ENCODE assay signal across 8 cellular contexts in the genomic region with DNA sequence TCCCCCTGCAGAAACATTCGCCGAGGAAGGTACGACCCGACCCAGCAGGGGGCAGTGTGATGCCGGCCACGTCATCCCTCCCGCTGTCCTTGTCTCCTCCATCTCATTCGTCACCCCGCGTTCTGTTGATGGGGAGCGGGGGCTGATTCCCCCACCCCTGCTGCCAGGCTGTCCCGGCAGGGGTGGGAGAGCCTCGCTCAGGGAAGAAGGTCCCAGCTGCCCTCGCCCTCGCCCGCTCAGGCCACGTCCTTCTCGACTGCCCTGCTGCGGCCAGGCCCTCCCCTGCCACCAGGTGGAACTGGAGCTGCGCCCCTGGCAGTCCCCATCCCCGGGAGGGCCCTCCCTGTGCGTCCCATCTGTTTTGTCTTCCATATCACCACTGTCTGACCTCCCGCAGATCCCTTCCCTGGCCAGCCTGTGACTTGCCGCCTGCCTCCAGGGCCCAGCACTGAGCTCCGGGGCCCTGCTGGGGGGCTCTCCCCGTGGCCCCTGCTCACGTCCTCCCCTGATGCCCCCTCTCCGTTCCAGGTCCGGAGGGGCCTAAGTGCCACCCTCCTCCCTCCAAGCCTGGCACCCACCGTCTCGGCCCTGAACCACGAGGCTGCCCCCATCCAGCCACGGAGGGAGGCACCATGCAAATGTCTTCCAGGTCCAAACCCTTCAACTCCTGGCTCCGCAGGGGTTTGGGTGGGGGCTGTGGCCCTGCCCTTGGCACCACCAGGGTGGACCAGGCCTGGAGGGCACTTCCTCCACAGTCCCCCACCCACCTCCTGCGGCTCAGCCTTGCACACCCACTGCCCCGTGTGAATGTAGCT. TPM values are rescaled to one million over a fixed set of nuclear protein-coding genes. Genes with fewer than 3 reads are reported as not detected.
A peak's percentile ranks its signal among the peaks of the same experiment; 100 is the strongest.
DNase-seq lines count a peak whose midpoint lies in the region; ATAC-seq and TF ChIP-seq lines count a peak whose summit lies in the region.

No MANE protein-coding gene starts in this region.

- no peaks in the 10 kb centered on the region for H3K27me3 Mint-ChIP-seq in T-helper 17 cell

- peaks cover 29 to 57% (median 40%) of the 10 kb centered on the region in 4 donors for H3K4me1 ChIP-seq in upper lobe of left lung

- peak; percentile 50 for DNase-seq in GM04504 (ENCODE audit: low read depth)
- DNase-seq in NCI-H1048 (lab: John Stamatoyannopoulos, UW) = peak; percentile 53
- peak; percentile 65 to 78 (median 71) for DNase-seq in T-helper 17 cell
- peak; percentile 66 for DNase-seq in amniotic stem cell (lab: John Stamatoyannopoulos, UW)
- peak; percentile 88 for DNase-seq in left ventricle myocardium superior
- DNase-seq in pulmonary artery endothelial cell (ENCODE audit: low read depth, low spot score) = peak; percentile 24
- DNase-seq in upper lobe of left lung = peak; percentile 76 to 93

- no peaks in the 10 kb centered on the region for H3K27me3 ChIP-seq in upper lobe of left lung

- no peaks in the 10 kb centered on the region for H3K36me3 Mint-ChIP-seq in T-helper 17 cell (ENCODE audit: low read depth)

- no peak for TF ChIP-seq POLR2A in upper lobe of left lung (IDR thresholded peaks at IDR 0.05)

- 11 to 13% methylated on average over 27 to 28 of the region's 36 CpGs for WGBS in upper lobe of left lung, 2 donors

- H3K9me3 ChIP-seq in T-helper 17 cell (ENCODE audit: control insufficient read depth, low read length, poor library complexity, severe bottlenecking) = no peaks in the 10 kb centered on the region
- H3K9me3 ChIP-seq in upper lobe of left lung = no peaks in the 10 kb centered on the region

- intact Hi-C loops in left ventricle myocardium superior (cut with micrococcal nuclease) = loop anchor here (5.0 to 10.0 kb wide), 2 partner anchors 88 to 245 kb away; no protein-coding TSS in a partner anchor

- peak; percentile 31 for ATAC-seq in T-helper 17 cell
- ATAC-seq in left ventricle myocardium superior = peak; percentile 44
- ATAC-seq in upper lobe of left lung (ENCODE audit: low FRiP score in 2 of 2) = peak; percentile 44 to 58
- ATAC-seq in HG02798 (IDR thresholded peaks at IDR 0.05; ENCODE audit: poor library complexity, unreplicated experiment) = no peak

- H3K4me3 Mint-ChIP-seq in T-helper 17 cell = peak overlapping the region; percentile 85

- peak overlapping the region in 3 of 4 donors; percentile 40 to 76 (median 71) for H3K27ac ChIP-seq in upper lobe of left lung

- TF ChIP-seq CTCF in upper lobe of left lung (IDR thresholded peaks at IDR 0.05) = peak; percentile 79 to 95 (median 92)

- peak overlapping the region in 3 of 4 donors; percentile 22 to 36 (median 33) for H3K4me3 ChIP-seq in upper lobe of left lung

- no peak overlapping the region for H3K27ac Mint-ChIP-seq in T-helper 17 cell

- TF ChIP-seq EP300 in upper lobe of left lung (IDR thresholded peaks at IDR 0.05) = no peak

- H3K4me1 Mint-ChIP-seq in T-helper 17 cell = peaks cover 13% of the 10 kb centered on the region

- H3K36me3 ChIP-seq in upper lobe of left lung = no peaks in the 10 kb centered on the region

RNA-seq across cellular contexts. Expression of a gene that starts 20.6 kb away (rescaled TPM):
- total RNA-seq in T-helper 17 cell = under 1 TPM; 0.08 to 0.40 TPM
- 27.2 TPM for total RNA-seq in left ventricle myocardium superior
- 0.07 and 0.25 TPM in 2 replicates for total RNA-seq in pulmonary artery endothelial cell
- 1 to 10 TPM in 1 of 6 donors, under 1 TPM in 4, not detected in 1; 0.15 to 1.0 (median 0.20) TPM for total RNA-seq in upper lobe of left lung

RNA-seq across cellular contexts. Expression of a gene that starts 50.7 kb away (rescaled TPM):
- not detected for total RNA-seq in T-helper 17 cell
- 18.6 TPM for total RNA-seq in left ventricle myocardium superior
- 5.4 and 14.1 TPM in 2 replicates for total RNA-seq in pulmonary artery endothelial cell
- 10 to 100 TPM in 2 of 6 donors, 1 to 10 TPM in 4; 4.2 to 14.8 (median 8.6) TPM for total RNA-seq in upper lobe of left lung

Comparison
In these comparisons a context has a peak if more than half of its experiments do, and no peak if none do; other contexts are left out.
1. DNase-seq: peak in every context shown above with its lines; median percentile 88 in left ventricle myocardium superior; 84 in upper lobe of left lung; 71 in T-helper 17 cell; 66 in amniotic stem cell; 53 in NCI-H1048; 50 in GM04504; 24 in pulmonary artery endothelial cell.
2. RNA of a gene that starts 20.6 kb away (total RNA-seq): 27.2 TPM in left ventricle myocardium superior (single experiment); 0.08 to 0.40 TPM in T-helper 17 cell, 0.15 to 1.0 TPM in upper lobe of left lung and 0.07 to 0.25 TPM in pulmonary artery endothelial cell; every median in the first group is over 10 times any median in the second.